Comparison of ENCODE assay signal across 12 cellular contexts in the genomic region with DNA sequence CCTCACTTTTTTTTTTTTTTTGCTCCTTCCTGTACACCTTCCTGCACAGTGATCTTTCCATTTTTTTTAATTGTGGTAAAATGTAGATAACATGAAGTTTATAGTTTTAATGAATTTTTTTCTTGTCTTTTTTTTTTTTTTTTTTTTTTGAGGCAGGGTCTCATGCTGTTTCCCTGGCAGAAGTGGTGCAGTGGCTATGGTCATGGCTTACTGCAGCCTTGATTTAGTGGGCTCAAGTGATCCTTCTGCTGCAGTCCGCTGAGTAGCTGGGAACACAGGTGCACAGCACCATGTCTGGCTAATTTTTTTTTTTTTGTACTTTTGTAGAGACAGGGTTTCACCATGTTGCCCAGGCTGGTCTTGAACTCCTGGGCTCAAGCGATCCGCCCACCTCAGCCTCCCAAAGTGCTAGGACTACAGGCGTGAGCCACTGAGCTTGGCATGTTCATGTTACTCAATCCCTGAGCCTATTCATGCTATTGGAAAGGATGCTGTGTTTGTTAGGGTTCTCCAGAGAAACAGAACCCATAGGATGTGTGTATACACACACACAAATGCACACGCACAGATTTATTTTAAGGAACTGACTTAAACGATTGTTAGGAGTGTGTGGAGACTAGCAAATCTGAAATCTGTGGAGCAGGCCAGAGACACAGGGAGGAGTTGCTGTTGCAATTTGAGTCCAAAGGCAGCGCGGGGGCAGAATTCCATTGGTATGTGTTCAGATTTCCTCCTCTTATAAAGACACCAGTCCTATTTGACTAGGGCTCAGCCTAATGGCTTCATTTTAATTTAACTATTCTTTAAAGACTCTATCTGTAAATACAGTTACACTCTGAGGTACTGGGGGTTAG. TPM values are rescaled to one million over a fixed set of nuclear protein-coding genes. Genes with fewer than 3 reads are reported as not detected.
A peak's percentile ranks its signal among the peaks of the same experiment; 100 is the strongest.
DNase-seq lines count a peak whose midpoint lies in the region; ATAC-seq, FAIRE-seq and TF ChIP-seq lines count a peak whose summit lies in the region.
"Had no signal": no experiment of that assay in that cellular context is flagged by ENCODE, and none has a peak within 500 bp of the region (broad histone marks: within the 10 kb centered on the region; RNA-seq: fewer than 3 reads in every experiment).

No MANE protein-coding gene starts in this region.

- in situ Hi-C loops in GM23248 (cut with MboI): no loop called here

- peaks cover 49% of the 10 kb centered on the region for H3K4me1 Mint-ChIP-seq in WTC11

- H4K20me1 ChIP-seq in GM23248 (ENCODE audit: insufficient read depth): no peaks in the 10 kb centered on the region

- H3K27ac ChIP-seq in GM23248 (peak overlapping the region; percentile 83), subcutaneous abdominal adipose tissue (ENCODE audit: low read depth, low read length) (peak overlapping the region; percentile 23)
- H3K27ac ChIP-seq: gastroesophageal sphincter had no signal

- TF ChIP-seq CTCF in choroid plexus epithelial cell (conservative IDR thresholded peaks at IDR 0.05; ENCODE audit: low read depth, low read length) (peak; percentile 37), WTC11 (IDR thresholded peaks at IDR 0.05) (no peak)

- H3F3A ChIP-seq in GM23248 (ENCODE audit: insufficient read depth): peaks cover 31% of the 10 kb centered on the region

- no peaks in the 10 kb centered on the region for H3K27me3 Mint-ChIP-seq in WTC11 (ENCODE audit: low read depth)
- H3K27me3 Mint-ChIP-seq: memory B cell had no signal

- ATAC-seq in WTC11: no peak; the same call in 1 of the 2 replicates
- ATAC-seq: gastroesophageal sphincter had no signal

- peaks cover 4% of the 10 kb centered on the region for H3K36me3 Mint-ChIP-seq in WTC11

- CTCF ChIA-PET in WTC11 (lab: Charles Lee): interaction anchor here (1.0 kb wide), 1 partner anchor 22 kb away, joined by 3 read pairs; no protein-coding TSS in a partner anchor

- peaks cover 76% of the 10 kb centered on the region for H3K79me2 ChIP-seq in GM23248 (ENCODE audit: insufficient read depth)

- peak; percentile 95 for DNase-seq in GM23248
- peak; percentile 83 for DNase-seq in choroid plexus epithelial cell (ENCODE audit: low read depth)
- DNase-seq in kidney tubule cell (ENCODE audit: low spot score): peak; percentile 9
- no peak for DNase-seq in iPS-NIHi11 (ENCODE audit: low spot score)
- no peak for DNase-seq in WTC11 (ENCODE audit: low spot score)
- no peak for DNase-seq in HTR-8/SVneo (ENCODE audit: insufficient read length, low spot score)
- DNase-seq: activated T-cell treated with anti-CD3 and anti-CD28 coated beads, Interleukin-2, amount 50 U/mL, for 1 hour; central memory CD4-positive, alpha-beta T cell; NCI-H524 treated with DMSO at 0.1 percent for 48 hours had no signal

- peak overlapping the region; percentile 60 for H3K9ac ChIP-seq in GM23248
- no peak overlapping the region for H3K9ac ChIP-seq in subcutaneous abdominal adipose tissue (ENCODE audit: low read length in 5 of 5)

- H3K27ac Mint-ChIP-seq in WTC11: no peak overlapping the region; the same call in 1 of the 2 replicates
- H3K27ac Mint-ChIP-seq: memory B cell had no signal

- H3K9me3 ChIP-seq in GM23248 (ENCODE audit: low read depth) (no peaks in the 10 kb centered on the region), subcutaneous abdominal adipose tissue (ENCODE audit: control insufficient read depth in 5 of 5, low read length in 5 of 5) (no peaks in the 10 kb centered on the region)
- H3K9me3 ChIP-seq: gastroesophageal sphincter had no signal

- H3K9me2 ChIP-seq in GM23248 (ENCODE audit: insufficient read depth): no peaks in the 10 kb centered on the region

- no peak overlapping the region for H3K4me3 Mint-ChIP-seq in WTC11
- H3K4me3 Mint-ChIP-seq: memory B cell had no signal

- H3K36me3 ChIP-seq in GM23248 (ENCODE audit: low read depth): no peaks in the 10 kb centered on the region
- no peaks in the 10 kb centered on the region for H3K36me3 ChIP-seq in subcutaneous abdominal adipose tissue (ENCODE audit: control insufficient read depth in 5 of 5, insufficient read depth in 5 of 5, low read length in 5 of 5)
- H3K36me3 ChIP-seq: gastroesophageal sphincter had no signal

- peak overlapping the region; percentile 54 for H2AFZ ChIP-seq in GM23248

- H3K4me2 ChIP-seq in GM23248 (ENCODE audit: unreplicated experiment): peak overlapping the region; percentile 82

- H3K27me3 ChIP-seq in GM23248 (replicated peaks; ENCODE audit: insufficient read depth) (no peaks in the 10 kb centered on the region), subcutaneous abdominal adipose tissue (ENCODE audit: control insufficient read depth in 5 of 5, insufficient read depth in 4 of 5, low read length in 5 of 5) (no peaks in the 10 kb centered on the region)
- H3K27me3 ChIP-seq: gastroesophageal sphincter had no signal

- 29 to 35% methylated on average over 8 of the region's 8 CpGs for WGBS in GM23248 (ENCODE audit: low coverage in 1 of 2, low lambda C conversion rate in 2 of 2, missing lambda C conversion rate in 2 of 2), 2 experiments

- FAIRE-seq in HTR-8/SVneo (lab: Jason Lieb, UNC): no peak

- H3K9me3 Mint-ChIP-seq in WTC11: no peaks in the 10 kb centered on the region

- POLR2A ChIA-PET in WTC11 (lab: Charles Lee): no interaction called here

- H3K4me1 ChIP-seq in GM23248 (ENCODE audit: insufficient read depth) (peaks cover 48% of the 10 kb centered on the region), subcutaneous abdominal adipose tissue (ENCODE audit: control insufficient read depth in 5 of 5, insufficient read depth in 5 of 5, low read length in 5 of 5) (peaks cover 5 to 32% (median 27%) of the 10 kb centered on the region in 5 donors)

- H3K4me3 ChIP-seq in GM23248 (peak overlapping the region; percentile 42), choroid plexus epithelial cell (ENCODE audit: low read depth, low read length) (no peak overlapping the region), subcutaneous abdominal adipose tissue (ENCODE audit: low read depth in 1 of 5, low read length in 5 of 5) (no peak overlapping the region)
- H3K4me3 ChIP-seq: gastroesophageal sphincter had no signal

TF ChIP-seq in WTC11, 78 proteins besides CTCF, POLR2A, EP300 and RAD21:
- TF ChIP-seq CBFB (CRISPR knock-in tag; IDR thresholded peaks at IDR 0.05; ENCODE audit: low read depth): no peak

RNA-seq across cellular contexts. Expression of a gene that starts 29.1 kb away (rescaled TPM):
- 49.1 and 70.3 TPM in 2 replicates for total RNA-seq in GM23248 (2014; rRNA removed; shearing (Covaris generic))
- polyA plus RNA-seq in GM23248 (2016; fragmentation: Nextera tagmentation; extraction: Ambion mirVana): 38.2 and 42.0 TPM in 2 replicates
- 24.0 to 26.8 TPM (median 24.9 TPM) in 3 replicates for total RNA-seq in WTC11 (2021)

Comparison
In these comparisons a context has a peak if more than half of its experiments do, and no peak if none do; other contexts are left out.
1. DNase-seq: peak in GM23248 (single experiment), choroid plexus epithelial cell (single experiment) and kidney tubule cell (single experiment); none in iPS-NIHi11 (single experiment), WTC11 (single experiment) and HTR-8/SVneo (single experiment).